ENCODE assay signal across 39 cellular contexts in the genomic region with DNA sequence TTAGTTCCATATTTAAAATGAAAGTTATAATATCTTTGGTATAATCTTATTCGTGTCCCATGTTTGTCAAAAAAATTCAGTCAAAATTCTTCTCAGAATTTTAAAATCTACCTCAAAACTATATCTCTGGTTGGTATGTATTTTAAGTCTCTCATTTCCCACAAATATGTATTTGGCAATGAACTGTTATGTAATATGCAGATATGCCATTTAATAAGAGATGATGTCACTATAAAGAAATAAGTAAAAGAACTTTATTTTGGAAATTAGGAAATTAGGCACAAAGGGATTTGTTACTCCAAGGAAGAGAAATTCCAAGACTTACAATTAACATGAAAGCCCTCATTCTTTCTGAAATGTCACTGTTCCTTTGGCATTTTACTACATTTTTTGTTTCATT.
"Had no signal": no experiment of that assay in that cellular context is flagged by ENCODE, and none has a peak within 500 bp of the region (broad histone marks: within the 10 kb centered on the region; RNA-seq: fewer than 3 reads in every experiment).

No MANE protein-coding gene starts in this region.

- DNase-seq: activated B cell treated with CpG ODN at 0.5 μM for 24 hours; activated CD4-positive, alpha-beta memory T cell treated with anti-CD3 and anti-CD28 coated beads, Interleukin-2, amount 10 ng/mL, durations not matched to agents 7 days and 5 days; activated CD4-positive, alpha-beta T cell treated with anti-CD3 and anti-CD28 coated beads for 4 hours; activated CD4-positive, alpha-beta T cell treated with anti-CD3 and anti-CD28 coated beads, Interleukin-2, amount 10 ng/mL, durations not matched to agents 24 days and 14 days; activated CD4-positive, alpha-beta T cell treated with anti-CD3 and anti-CD28 coated beads, Interleukin-2, amount 50 U/mL, for 1 hour; activated CD4-positive, alpha-beta T cell treated with anti-CD3 and anti-CD28 coated beads, Interleukin-2, amount 50 U/mL, for 4 hours; activated CD4-positive, CD25-positive, alpha-beta regulatory T cell treated with anti-CD3 and anti-CD28 coated beads, Interleukin-2, amount 50 U/mL, for 72 hours; activated CD8-positive, alpha-beta memory T cell treated with anti-CD3 and anti-CD28 coated beads for 24 hours; activated CD8-positive, alpha-beta memory T cell treated with anti-CD3 and anti-CD28 coated beads, Interleukin-2, amount 10 ng/mL, durations not matched to agents 7 days and 5 days; activated CD8-positive, alpha-beta memory T cell treated with anti-CD3 and anti-CD28 coated beads, Interleukin-2, amount 50 U/mL, for 48 hours; activated CD8-positive, alpha-beta T cell treated with anti-CD3 and anti-CD28 coated beads, Interleukin-2, amount 10 ng/mL, durations not matched to agents 7 days and 5 days; activated effector memory CD4-positive, alpha-beta T cell treated with Interleukin-2 at 50 U/mL for 16 hours; activated gamma-delta T cell; activated naive CD4-positive, alpha-beta T cell treated with anti-CD3 and anti-CD28 coated beads, Interleukin-2, amount 10 ng/mL, durations not matched to agents 7 days and 5 days; activated naive CD4-positive, alpha-beta T cell treated with Interleukin-2 at 50 U/mL for 16 hours; activated naive CD8-positive, alpha-beta T cell treated with anti-CD3 and anti-CD28 coated beads, Interleukin-2, amount 10 ng/mL, durations not matched to agents 7 days and 5 days; activated naive CD8-positive, alpha-beta T cell treated with anti-CD3 and anti-CD28 coated beads, Interleukin-2, amount 50 U/mL, for 24 hours; activated T-cell treated with anti-CD3 and anti-CD28 coated beads, Interleukin-2, amount 50 U/mL, for 24 hours; activated T-cell treated with anti-CD3 and anti-CD28 coated beads, Interleukin-2, amount 50 U/mL, for 48 hours; amniotic stem cell; aorta; body of pancreas; brain microvascular endothelial cell; caudate nucleus; cerebellar nuclear complex; T-helper 1 cell; T-helper 2 cell; T-helper 9 cell had no signal

- H3K4me1 ChIP-seq: body of pancreas had no signal

- H3K27me3 Mint-ChIP-seq: activated CD4-positive, alpha-beta memory T cell treated with anti-CD3 and anti-CD28 coated beads, Interleukin-2, amount 10 ng/mL, durations not matched to agents 7 days and 5 days; activated naive CD4-positive, alpha-beta T cell treated with anti-CD3 and anti-CD28 coated beads, Interleukin-2, amount 50 U/mL, for 24 hours had no signal

- FAIRE-seq: astrocyte, bronchial epithelial cell, TTC549 had no signal

- H3K4me1 Mint-ChIP-seq: activated B cell treated with CpG ODN at 0.5 μM for 24 hours; activated CD4-positive, alpha-beta memory T cell treated with anti-CD3 and anti-CD28 coated beads, Interleukin-2, amount 10 ng/mL, durations not matched to agents 7 days and 5 days; activated CD4-positive, alpha-beta T cell treated with anti-CD3 and anti-CD28 coated beads, Interleukin-2, amount 10 ng/mL, durations not matched to agents 24 days and 14 days; activated CD8-positive, alpha-beta memory T cell treated with anti-CD3 and anti-CD28 coated beads, Interleukin-2, amount 10 ng/mL, durations not matched to agents 7 days and 5 days; activated naive CD4-positive, alpha-beta T cell treated with anti-CD3 and anti-CD28 coated beads, Interleukin-2, amount 10 ng/mL, durations not matched to agents 7 days and 5 days; activated naive CD4-positive, alpha-beta T cell treated with anti-CD3 and anti-CD28 coated beads, Interleukin-2, amount 50 U/mL, for 24 hours; activated naive CD8-positive, alpha-beta T cell treated with anti-CD3 and anti-CD28 coated beads, Interleukin-2, amount 50 U/mL, for 24 hours; central memory CD8-positive, alpha-beta T cell had no signal

- H3K36me3 ChIP-seq: brain microvascular endothelial cell, cardiac muscle cell had no signal

- H3K36me3 Mint-ChIP-seq: activated CD8-positive, alpha-beta memory T cell treated with anti-CD3 and anti-CD28 coated beads, Interleukin-2, amount 10 ng/mL, durations not matched to agents 7 days and 5 days; activated naive CD4-positive, alpha-beta T cell treated with anti-CD3 and anti-CD28 coated beads, Interleukin-2, amount 50 U/mL, for 24 hours; activated naive CD8-positive, alpha-beta T cell; activated naive CD8-positive, alpha-beta T cell treated with anti-CD3 and anti-CD28 coated beads, Interleukin-2, amount 10 ng/mL, durations not matched to agents 7 days and 5 days had no signal

- ATAC-seq: activated CD8-positive, alpha-beta memory T cell treated with anti-CD3 and anti-CD28 coated beads, Interleukin-2, amount 10 ng/mL, durations not matched to agents 7 days and 5 days; activated CD8-positive, alpha-beta T cell treated with anti-CD3 and anti-CD28 coated beads, Interleukin-2, amount 10 ng/mL, durations not matched to agents 7 days and 5 days; activated naive CD8-positive, alpha-beta T cell treated with anti-CD3 and anti-CD28 coated beads, Interleukin-2, amount 50 U/mL, for 24 hours; body of pancreas had no signal

- H3K27ac ChIP-seq: body of pancreas, brain microvascular endothelial cell, cardiac muscle cell, VCaP had no signal

- H3K9me3 Mint-ChIP-seq: activated B cell treated with CpG ODN at 0.5 μM for 24 hours; activated CD4-positive, alpha-beta memory T cell treated with anti-CD3 and anti-CD28 coated beads, Interleukin-2, amount 10 ng/mL, durations not matched to agents 7 days and 5 days; activated CD4-positive, alpha-beta T cell treated with anti-CD3 and anti-CD28 coated beads, Interleukin-2, amount 10 ng/mL, durations not matched to agents 24 days and 14 days; activated naive CD4-positive, alpha-beta T cell treated with anti-CD3 and anti-CD28 coated beads, Interleukin-2, amount 10 ng/mL, durations not matched to agents 7 days and 5 days; activated naive CD4-positive, alpha-beta T cell treated with anti-CD3 and anti-CD28 coated beads, Interleukin-2, amount 50 U/mL, for 24 hours; activated naive CD8-positive, alpha-beta T cell treated with anti-CD3 and anti-CD28 coated beads, Interleukin-2, amount 10 ng/mL, durations not matched to agents 7 days and 5 days; activated naive CD8-positive, alpha-beta T cell treated with anti-CD3 and anti-CD28 coated beads, Interleukin-2, amount 50 U/mL, for 24 hours; activated T-cell treated with anti-CD3 and anti-CD28 coated beads, Interleukin-2, amount 50 U/mL, for 24 hours; activated T-helper 2 cell treated with anti-CD3 and anti-CD28 coated beads, Interferon-gamma antibody, Interleukin-2, Interleukin-4, amounts not matched to agents 10 μg/mL and 5 μg/mL and 100 μg/mL, durations not matched to agents 14 hours and 24 hours and 36 hours; central memory CD8-positive, alpha-beta T cell; T-helper 1 cell treated with Interleukin-12 subunit alpha and Interleukin-12 subunit beta and Interleukin-4 antibody, amounts not matched to agents 30 μg/mL and 1 μg/mL, for 36 hours; T-helper 2 cell treated with Interferon-gamma antibody and Interleukin-4, amounts not matched to agents 5 μg/mL and 100 μg/mL, for 36 hours had no signal

- H3K27ac Mint-ChIP-seq: activated B cell treated with CpG ODN at 0.5 μM for 24 hours; activated CD4-positive, alpha-beta memory T cell treated with anti-CD3 and anti-CD28 coated beads, Interleukin-2, amount 10 ng/mL, durations not matched to agents 7 days and 5 days; activated CD4-positive, alpha-beta T cell treated with anti-CD3 and anti-CD28 coated beads, Interleukin-2, amount 10 ng/mL, durations not matched to agents 24 days and 14 days; activated CD8-positive, alpha-beta memory T cell treated with anti-CD3 and anti-CD28 coated beads, Interleukin-2, amount 10 ng/mL, durations not matched to agents 7 days and 5 days; activated CD8-positive, alpha-beta T cell treated with anti-CD3 and anti-CD28 coated beads, Interleukin-2, amount 10 ng/mL, durations not matched to agents 7 days and 5 days; activated naive CD4-positive, alpha-beta T cell treated with anti-CD3 and anti-CD28 coated beads, Interleukin-2, amount 10 ng/mL, durations not matched to agents 7 days and 5 days; activated naive CD4-positive, alpha-beta T cell treated with anti-CD3 and anti-CD28 coated beads, Interleukin-2, amount 50 U/mL, for 24 hours; activated naive CD8-positive, alpha-beta T cell; activated naive CD8-positive, alpha-beta T cell treated with anti-CD3 and anti-CD28 coated beads, Interleukin-2, amount 10 ng/mL, durations not matched to agents 7 days and 5 days; activated naive CD8-positive, alpha-beta T cell treated with anti-CD3 and anti-CD28 coated beads, Interleukin-2, amount 50 U/mL, for 24 hours; activated T-cell treated with anti-CD3 and anti-CD28 coated beads, Interleukin-2, amount 50 U/mL, for 24 hours; activated T-helper 2 cell treated with anti-CD3 and anti-CD28 coated beads, Interferon-gamma antibody, Interleukin-2, Interleukin-4, amounts not matched to agents 10 μg/mL and 5 μg/mL and 100 μg/mL, durations not matched to agents 14 hours and 24 hours and 36 hours; T-helper 1 cell treated with Interleukin-12 subunit alpha and Interleukin-12 subunit beta and Interleukin-4 antibody, amounts not matched to agents 30 μg/mL and 1 μg/mL, for 36 hours; T-helper 2 cell treated with Interferon-gamma antibody and Interleukin-4, amounts not matched to agents 5 μg/mL and 100 μg/mL, for 36 hours had no signal

- H3K4me3 Mint-ChIP-seq: activated B cell treated with CpG ODN at 0.5 μM for 24 hours; activated CD4-positive, alpha-beta memory T cell treated with anti-CD3 and anti-CD28 coated beads, Interleukin-2, amount 10 ng/mL, durations not matched to agents 7 days and 5 days; activated CD4-positive, alpha-beta T cell treated with anti-CD3 and anti-CD28 coated beads, Interleukin-2, amount 10 ng/mL, durations not matched to agents 24 days and 14 days; activated CD8-positive, alpha-beta memory T cell treated with anti-CD3 and anti-CD28 coated beads, Interleukin-2, amount 10 ng/mL, durations not matched to agents 7 days and 5 days; activated CD8-positive, alpha-beta T cell treated with anti-CD3 and anti-CD28 coated beads, Interleukin-2, amount 10 ng/mL, durations not matched to agents 7 days and 5 days; activated naive CD4-positive, alpha-beta T cell treated with anti-CD3 and anti-CD28 coated beads, Interleukin-2, amount 10 ng/mL, durations not matched to agents 7 days and 5 days; activated naive CD4-positive, alpha-beta T cell treated with anti-CD3 and anti-CD28 coated beads, Interleukin-2, amount 50 U/mL, for 24 hours; activated naive CD8-positive, alpha-beta T cell; activated naive CD8-positive, alpha-beta T cell treated with anti-CD3 and anti-CD28 coated beads, Interleukin-2, amount 10 ng/mL, durations not matched to agents 7 days and 5 days; activated naive CD8-positive, alpha-beta T cell treated with anti-CD3 and anti-CD28 coated beads, Interleukin-2, amount 50 U/mL, for 24 hours; activated T-cell treated with anti-CD3 and anti-CD28 coated beads, Interleukin-2, amount 50 U/mL, for 24 hours; central memory CD8-positive, alpha-beta T cell; T-helper 1 cell treated with Interleukin-12 subunit alpha and Interleukin-12 subunit beta and Interleukin-4 antibody, amounts not matched to agents 30 μg/mL and 1 μg/mL, for 36 hours; T-helper 2 cell treated with Interferon-gamma antibody and Interleukin-4, amounts not matched to agents 5 μg/mL and 100 μg/mL, for 36 hours had no signal

- H3K27me3 ChIP-seq: body of pancreas, brain microvascular endothelial cell, cardiac muscle cell had no signal

- H3K4me3 ChIP-seq: body of pancreas, cardiac muscle cell had no signal

- H3K9me3 ChIP-seq: body of pancreas had no signal
